Comparison of ENCODE assay signal across 1 cellular context in genomic region chr2:47040662-47041061, GRCh38.
TF ChIP-seq lines count a peak whose summit lies in the region.

No MANE protein-coding gene starts in this region.

TF ChIP-seq in HepG2, 621 proteins besides CTCF, POLR2A, EP300 and RAD21 (continued from another document and continues in another):
- TF ChIP-seq CERS6 (CRISPR knock-in tag; IDR thresholded peaks at IDR 0.05) (no peak), MEF2D (CRISPR knock-in tag; IDR thresholded peaks at IDR 0.05) (peak; percentile 74), GATAD2A (CRISPR knock-in tag; IDR thresholded peaks at IDR 0.05) (no peak; the same call in none of the 2 replicates), HMG20B (CRISPR knock-in tag; conservative IDR thresholded peaks at IDR 0.05) (no peak), HDAC1 (CRISPR knock-in tag; IDR thresholded peaks at IDR 0.05) (peak; percentile 63; the same call in 1 of the 2 replicates), ZBTB43 (CRISPR knock-in tag; conservative IDR thresholded peaks at IDR 0.05) (peak; percentile 51; the same call in 1 of the 2 replicates), NR0B2 (CRISPR knock-in tag; IDR thresholded peaks at IDR 0.05) (no peak), ZC3H13 (CRISPR knock-in tag; IDR thresholded peaks at IDR 0.05) (no peak), JUN (CRISPR knock-in tag; IDR thresholded peaks at IDR 0.05) (0 out of 2 replicates have a peak, but pooled peaks have one; percentile 23), JUNB (CRISPR knock-in tag; IDR thresholded peaks at IDR 0.05; ENCODE audit: borderline replicate concordance) (no peak), MED1 (CRISPR knock-in tag; IDR thresholded peaks at IDR 0.05) (peak; percentile 84), RBM22 (optimal IDR thresholded peaks at IDR 0.05; ENCODE audit: low read length) (no peak), GATAD1 (CRISPR knock-in tag; IDR thresholded peaks at IDR 0.05) (no peak), ZNF644 (CRISPR knock-in tag; IDR thresholded peaks at IDR 0.05; ENCODE audit: low read depth) (0 out of 2 replicates have a peak, but pooled peaks have one; percentile 33), XBP1 (CRISPR knock-in tag; IDR thresholded peaks at IDR 0.05) (no peak), ZNF543 (CRISPR knock-in tag; IDR thresholded peaks at IDR 0.05) (no peak), HNF4A (CRISPR knock-in tag; IDR thresholded peaks at IDR 0.05) (peak; percentile 94), HIVEP1 (CRISPR knock-in tag; IDR thresholded peaks at IDR 0.05) (no peak), ZNF207 (IDR thresholded peaks at IDR 0.05; ENCODE audit: borderline replicate concordance) (no peak), ASH2L (IDR thresholded peaks at IDR 0.05; ENCODE audit: insufficient read length, low read depth, low read length) (peak; percentile 68), ZNF766 (CRISPR knock-in tag; IDR thresholded peaks at IDR 0.05; ENCODE audit: borderline replicate concordance) (no peak; the same call in 1 of the 2 replicates), RARA (CRISPR knock-in tag; IDR thresholded peaks at IDR 0.05) (peak; percentile 67; the same call in 1 of the 2 replicates), FOXO1 (CRISPR knock-in tag; IDR thresholded peaks at IDR 0.05) (0 out of 2 replicates have a peak, but pooled peaks have one; percentile 20), MNT (IDR thresholded peaks at IDR 0.05) (no peak), GTF2F1 (IDR thresholded peaks at IDR 0.05; ENCODE audit: low read length) (no peak), ZNF614 (CRISPR knock-in tag; IDR thresholded peaks at IDR 0.05; ENCODE audit: borderline replicate concordance) (0 out of 2 replicates have a peak, but pooled peaks have one; percentile 27), DBP (CRISPR knock-in tag; IDR thresholded peaks at IDR 0.05; ENCODE audit: not compliant biosample characterization) (no peak), FIP1L1 (IDR thresholded peaks at IDR 0.05; ENCODE audit: borderline replicate concordance, insufficient read depth, low read depth, low read length) (no peak), SRF (IDR thresholded peaks at IDR 0.05; ENCODE audit: low read depth, low read length) (no peak), STAT6 (CRISPR knock-in tag; IDR thresholded peaks at IDR 0.05; ENCODE audit: borderline replicate concordance) (no peak), ZNF816 (CRISPR knock-in tag; IDR thresholded peaks at IDR 0.05; ENCODE audit: borderline replicate concordance) (no peak), ZFAT (CRISPR knock-in tag; conservative IDR thresholded peaks at IDR 0.05) (no peak), SOX5 (CRISPR knock-in tag; IDR thresholded peaks at IDR 0.05; ENCODE audit: borderline replicate concordance) (peak; percentile 59; the same call in 1 of the 2 replicates), ZBTB21 (CRISPR knock-in tag; IDR thresholded peaks at IDR 0.05) (0 out of 2 replicates have a peak, but pooled peaks have one; percentile 27)
- TF ChIP-seq, protein P1, sequence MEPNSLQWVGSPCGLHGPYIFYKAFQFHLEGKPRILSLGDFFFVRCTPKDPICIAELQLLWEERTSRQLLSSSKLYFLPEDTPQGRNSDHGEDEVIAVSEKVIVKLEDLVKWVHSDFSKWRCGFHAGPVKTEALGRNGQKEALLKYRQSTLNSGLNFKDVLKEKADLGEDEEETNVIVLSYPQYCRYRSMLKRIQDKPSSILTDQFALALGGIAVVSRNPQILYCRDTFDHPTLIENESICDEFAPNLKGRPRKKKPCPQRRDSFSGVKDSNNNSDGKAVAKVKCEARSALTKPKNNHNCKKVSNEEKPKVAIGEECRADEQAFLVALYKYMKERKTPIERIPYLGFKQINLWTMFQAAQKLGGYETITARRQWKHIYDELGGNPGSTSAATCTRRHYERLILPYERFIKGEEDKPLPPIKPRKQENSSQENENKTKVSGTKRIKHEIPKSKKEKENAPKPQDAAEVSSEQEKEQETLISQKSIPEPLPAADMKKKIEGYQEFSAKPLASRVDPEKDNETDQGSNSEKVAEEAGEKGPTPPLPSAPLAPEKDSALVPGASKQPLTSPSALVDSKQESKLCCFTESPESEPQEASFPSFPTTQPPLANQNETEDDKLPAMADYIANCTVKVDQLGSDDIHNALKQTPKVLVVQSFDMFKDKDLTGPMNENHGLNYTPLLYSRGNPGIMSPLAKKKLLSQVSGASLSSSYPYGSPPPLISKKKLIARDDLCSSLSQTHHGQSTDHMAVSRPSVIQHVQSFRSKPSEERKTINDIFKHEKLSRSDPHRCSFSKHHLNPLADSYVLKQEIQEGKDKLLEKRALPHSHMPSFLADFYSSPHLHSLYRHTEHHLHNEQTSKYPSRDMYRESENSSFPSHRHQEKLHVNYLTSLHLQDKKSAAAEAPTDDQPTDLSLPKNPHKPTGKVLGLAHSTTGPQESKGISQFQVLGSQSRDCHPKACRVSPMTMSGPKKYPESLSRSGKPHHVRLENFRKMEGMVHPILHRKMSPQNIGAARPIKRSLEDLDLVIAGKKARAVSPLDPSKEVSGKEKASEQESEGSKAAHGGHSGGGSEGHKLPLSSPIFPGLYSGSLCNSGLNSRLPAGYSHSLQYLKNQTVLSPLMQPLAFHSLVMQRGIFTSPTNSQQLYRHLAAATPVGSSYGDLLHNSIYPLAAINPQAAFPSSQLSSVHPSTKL (CRISPR knock-in tag; IDR thresholded peaks at IDR 0.05) = peak; percentile 61
- TF ChIP-seq, protein P2, sequence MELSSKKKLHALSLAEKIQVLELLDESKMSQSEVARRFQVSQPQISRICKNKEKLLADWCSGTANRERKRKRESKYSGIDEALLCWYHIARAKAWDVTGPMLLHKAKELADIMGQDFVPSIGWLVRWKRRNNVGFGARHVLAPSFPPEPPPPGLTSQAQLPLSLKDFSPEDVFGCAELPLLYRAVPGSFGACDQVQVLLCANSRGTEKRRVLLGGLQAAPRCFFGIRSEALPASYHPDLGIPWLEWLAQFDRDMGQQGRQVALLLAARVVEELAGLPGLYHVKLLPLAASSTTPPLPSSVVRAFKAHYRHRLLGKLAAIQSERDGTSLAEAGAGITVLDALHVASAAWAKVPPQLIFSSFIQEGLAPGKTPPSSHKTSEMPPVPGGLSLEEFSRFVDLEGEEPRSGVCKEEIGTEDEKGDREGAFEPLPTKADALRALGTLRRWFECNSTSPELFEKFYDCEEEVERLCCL (CRISPR knock-in tag; IDR thresholded peaks at IDR 0.05; ENCODE audit: borderline replicate concordance) = 0 out of 2 replicates have a peak, but pooled peaks have one; percentile 26
- TF ChIP-seq, protein P3, sequence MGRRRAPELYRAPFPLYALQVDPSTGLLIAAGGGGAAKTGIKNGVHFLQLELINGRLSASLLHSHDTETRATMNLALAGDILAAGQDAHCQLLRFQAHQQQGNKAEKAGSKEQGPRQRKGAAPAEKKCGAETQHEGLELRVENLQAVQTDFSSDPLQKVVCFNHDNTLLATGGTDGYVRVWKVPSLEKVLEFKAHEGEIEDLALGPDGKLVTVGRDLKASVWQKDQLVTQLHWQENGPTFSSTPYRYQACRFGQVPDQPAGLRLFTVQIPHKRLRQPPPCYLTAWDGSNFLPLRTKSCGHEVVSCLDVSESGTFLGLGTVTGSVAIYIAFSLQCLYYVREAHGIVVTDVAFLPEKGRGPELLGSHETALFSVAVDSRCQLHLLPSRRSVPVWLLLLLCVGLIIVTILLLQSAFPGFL (CRISPR knock-in tag; IDR thresholded peaks at IDR 0.05) = no peak
- TF ChIP-seq, protein P4, sequence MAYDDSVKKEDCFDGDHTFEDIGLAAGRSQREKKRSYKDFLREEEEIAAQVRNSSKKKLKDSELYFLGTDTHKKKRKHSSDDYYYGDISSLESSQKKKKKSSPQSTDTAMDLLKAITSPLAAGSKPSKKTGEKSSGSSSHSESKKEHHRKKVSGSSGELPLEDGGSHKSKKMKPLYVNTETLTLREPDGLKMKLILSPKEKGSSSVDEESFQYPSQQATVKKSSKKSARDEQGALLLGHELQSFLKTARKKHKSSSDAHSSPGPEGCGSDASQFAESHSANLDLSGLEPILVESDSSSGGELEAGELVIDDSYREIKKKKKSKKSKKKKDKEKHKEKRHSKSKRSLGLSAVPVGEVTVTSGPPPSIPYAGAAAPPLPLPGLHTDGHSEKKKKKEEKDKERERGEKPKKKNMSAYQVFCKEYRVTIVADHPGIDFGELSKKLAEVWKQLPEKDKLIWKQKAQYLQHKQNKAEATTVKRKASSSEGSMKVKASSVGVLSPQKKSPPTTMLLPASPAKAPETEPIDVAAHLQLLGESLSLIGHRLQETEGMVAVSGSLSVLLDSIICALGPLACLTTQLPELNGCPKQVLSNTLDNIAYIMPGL (CRISPR knock-in tag; IDR thresholded peaks at IDR 0.05; ENCODE audit: borderline replicate concordance in 1 of 2, low read depth in 1 of 2) = no peak
- TF ChIP-seq, protein P5, sequence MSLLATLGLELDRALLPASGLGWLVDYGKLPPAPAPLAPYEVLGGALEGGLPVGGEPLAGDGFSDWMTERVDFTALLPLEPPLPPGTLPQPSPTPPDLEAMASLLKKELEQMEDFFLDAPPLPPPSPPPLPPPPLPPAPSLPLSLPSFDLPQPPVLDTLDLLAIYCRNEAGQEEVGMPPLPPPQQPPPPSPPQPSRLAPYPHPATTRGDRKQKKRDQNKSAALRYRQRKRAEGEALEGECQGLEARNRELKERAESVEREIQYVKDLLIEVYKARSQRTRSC (CRISPR knock-in tag; IDR thresholded peaks at IDR 0.05; ENCODE audit: low read depth) = no peak
- TF ChIP-seq, protein P6, sequence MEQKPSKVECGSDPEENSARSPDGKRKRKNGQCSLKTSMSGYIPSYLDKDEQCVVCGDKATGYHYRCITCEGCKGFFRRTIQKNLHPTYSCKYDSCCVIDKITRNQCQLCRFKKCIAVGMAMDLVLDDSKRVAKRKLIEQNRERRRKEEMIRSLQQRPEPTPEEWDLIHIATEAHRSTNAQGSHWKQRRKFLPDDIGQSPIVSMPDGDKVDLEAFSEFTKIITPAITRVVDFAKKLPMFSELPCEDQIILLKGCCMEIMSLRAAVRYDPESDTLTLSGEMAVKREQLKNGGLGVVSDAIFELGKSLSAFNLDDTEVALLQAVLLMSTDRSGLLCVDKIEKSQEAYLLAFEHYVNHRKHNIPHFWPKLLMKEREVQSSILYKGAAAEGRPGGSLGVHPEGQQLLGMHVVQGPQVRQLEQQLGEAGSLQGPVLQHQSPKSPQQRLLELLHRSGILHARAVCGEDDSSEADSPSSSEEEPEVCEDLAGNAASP (CRISPR knock-in tag; IDR thresholded peaks at IDR 0.05; ENCODE audit: borderline replicate concordance) = peak; percentile 28; the same call in 1 of the 2 replicates
